In genomic region chr6:139372326-139373153, GRCh38 we compare ENCODE assay signal across 8 cellular contexts. TPM values are rescaled to one million over a fixed set of nuclear protein-coding genes. Genes with fewer than 3 reads are reported as not detected.
DNase-seq lines count a peak whose midpoint lies in the region; ATAC-seq and TF ChIP-seq lines count a peak whose summit lies in the region.

No MANE protein-coding gene starts in this region.

- no peaks in the 10 kb centered on the region for H3K9me3 ChIP-seq in DOHH2 (ENCODE audit: control insufficient read depth, insufficient read depth, low read length)
- no peaks in the 10 kb centered on the region for H3K9me3 ChIP-seq in ectodermal cell (ENCODE audit: control insufficient read depth, low read length)

- H3K27me3 ChIP-seq in DOHH2 (ENCODE audit: control insufficient read depth, low read length) (no peaks in the 10 kb centered on the region), ectodermal cell (ENCODE audit: control insufficient read depth, insufficient read depth, low read length, poor library complexity, severe bottlenecking) (no peaks in the 10 kb centered on the region)

- peaks cover 18% of the 10 kb centered on the region for H3F3A ChIP-seq in DOHH2 (ENCODE audit: control insufficient read depth, insufficient read depth)

- H3K4me3 ChIP-seq in DOHH2 (ENCODE audit: low read length) (peak overlapping the region; percentile 93), ectodermal cell (ENCODE audit: insufficient read depth, low read depth, low read length) (peak overlapping the region; percentile 97)

- H3K4me3 Mint-ChIP-seq in natural killer cell treated with Interleukin-12 subunit alpha and Interleukin-12 subunit beta and Interleukin-15 and Interleukin-18, amount 100 ng/mL, for 72 hours = peak overlapping the region; percentile 99

- no peaks in the 10 kb centered on the region for H3K9me2 ChIP-seq in DOHH2 (replicated peaks; ENCODE audit: control insufficient read depth, low read length)

- H3K4me1 ChIP-seq in DOHH2 (ENCODE audit: control insufficient read depth, low read length) = peaks cover 42% of the 10 kb centered on the region
- H3K4me1 ChIP-seq in ectodermal cell (ENCODE audit: control insufficient read depth, insufficient read depth, low read length) = peaks cover 26% of the 10 kb centered on the region

- H4K20me1 ChIP-seq in DOHH2 (ENCODE audit: control insufficient read depth, insufficient read depth, low read depth, low read length) = peaks cover 4% of the 10 kb centered on the region; the same call in 1 of the 2 replicates

- peaks cover 7% of the 10 kb centered on the region for H3K36me3 Mint-ChIP-seq in natural killer cell treated with Interleukin-12 subunit alpha and Interleukin-12 subunit beta and Interleukin-15 and Interleukin-18, amount 100 ng/mL, for 72 hours

- DNase-seq in NCI-H524 treated with DMSO at 0.1 percent for 48 hours (lab: John Stamatoyannopoulos, UW) = peak; percentile 48
- DNase-seq in natural killer cell treated with Interleukin-12 subunit alpha and Interleukin-12 subunit beta and Interleukin-15 and Interleukin-18, amount 100 ng/mL, for 72 hours (ENCODE audit: low spot score) = no peak
- DNase-seq in NCI-H446 treated with DMSO at 0.1 percent for 48 hours (lab: John Stamatoyannopoulos, UW) = no peak
- DNase-seq in globus pallidus (ENCODE audit: low spot score) = no peak
- DNase-seq in posterior vena cava (ENCODE audit: low spot score) = no peak

- peaks cover 32% of the 10 kb centered on the region for H3K36me3 ChIP-seq in DOHH2 (ENCODE audit: control insufficient read depth, low read length)
- peaks cover 22% of the 10 kb centered on the region for H3K36me3 ChIP-seq in ectodermal cell (ENCODE audit: control insufficient read depth, insufficient read depth, low read length)

- peaks cover 30% of the 10 kb centered on the region for H3K79me2 ChIP-seq in DOHH2 (ENCODE audit: control insufficient read depth, low read length)

- no peak for ATAC-seq in natural killer cell treated with Interleukin-12 subunit alpha and Interleukin-12 subunit beta and Interleukin-15 and Interleukin-18, amount 100 ng/mL, for 72 hours
- ATAC-seq in HG03025 (IDR thresholded peaks at IDR 0.05; ENCODE audit: low FRiP score, unreplicated experiment) = no peak

- peaks cover 44 to 49% of the 10 kb centered on the region in 2 donors for H3K4me1 Mint-ChIP-seq in natural killer cell treated with Interleukin-12 subunit alpha and Interleukin-12 subunit beta and Interleukin-15 and Interleukin-18, amount 100 ng/mL, for 72 hours (ENCODE audit: low read depth in 2 of 2)

- no peak overlapping the region for H3K27ac ChIP-seq in DOHH2 (ENCODE audit: low read depth, low read length)
- peak overlapping the region; percentile 90 for H3K27ac ChIP-seq in ectodermal cell (ENCODE audit: insufficient read depth, low read depth, low read length, poor library complexity, severe bottlenecking)

- H3K27ac Mint-ChIP-seq in natural killer cell treated with Interleukin-12 subunit alpha and Interleukin-12 subunit beta and Interleukin-15 and Interleukin-18, amount 100 ng/mL, for 72 hours = peak overlapping the region; percentile 94 to 98

- WGBS in ectodermal cell, 2 experiments = 10 to 13% methylated on average over 10 to 14 of the region's 14 CpGs

- intact Hi-C loops in posterior vena cava (cut with DNase I) = loop anchor here (5.0 to 10.0 kb wide), 2 partner anchors 600 to 702 kb away; no protein-coding TSS in a partner anchor

- H3K4me2 ChIP-seq in DOHH2 (ENCODE audit: low read length) = peak overlapping the region; percentile 88

- no peak for TF ChIP-seq CTCF in DOHH2 (IDR thresholded peaks at IDR 0.05; ENCODE audit: low read depth, low read length, poor library complexity, severe bottlenecking)

- H3K27me3 Mint-ChIP-seq in natural killer cell treated with Interleukin-12 subunit alpha and Interleukin-12 subunit beta and Interleukin-15 and Interleukin-18, amount 100 ng/mL, for 72 hours = peaks cover 0 to 2% of the 10 kb centered on the region in 2 donors

- no peaks in the 10 kb centered on the region for H3K9me3 Mint-ChIP-seq in natural killer cell treated with Interleukin-12 subunit alpha and Interleukin-12 subunit beta and Interleukin-15 and Interleukin-18, amount 100 ng/mL, for 72 hours

RNA-seq across cellular contexts. Expression of gene CITED2, which starts 1.9 kb away (rescaled TPM):
- 541 TPM for polyA plus RNA-seq in ectodermal cell (2013, experiment 1 of 4)
- 438 TPM for polyA plus RNA-seq in ectodermal cell (2013, experiment 2 of 4)
- polyA plus RNA-seq in ectodermal cell (2013, experiment 3 of 4) = 358 TPM
- polyA plus RNA-seq in ectodermal cell (2013, experiment 4 of 4) = 422 TPM
- total RNA-seq in natural killer cell treated with Interleukin-12 subunit alpha and Interleukin-12 subunit beta and Interleukin-15 and Interleukin-18, amount 100 ng/mL, for 72 hours = 10 to 100 TPM; 39.0 to 53.5 TPM
- total RNA-seq in posterior vena cava = 100 to 1,000 TPM in 1 of 2 donors, 10 to 100 TPM in 1; 85.4 to 132 TPM
